In the genomic region with DNA sequence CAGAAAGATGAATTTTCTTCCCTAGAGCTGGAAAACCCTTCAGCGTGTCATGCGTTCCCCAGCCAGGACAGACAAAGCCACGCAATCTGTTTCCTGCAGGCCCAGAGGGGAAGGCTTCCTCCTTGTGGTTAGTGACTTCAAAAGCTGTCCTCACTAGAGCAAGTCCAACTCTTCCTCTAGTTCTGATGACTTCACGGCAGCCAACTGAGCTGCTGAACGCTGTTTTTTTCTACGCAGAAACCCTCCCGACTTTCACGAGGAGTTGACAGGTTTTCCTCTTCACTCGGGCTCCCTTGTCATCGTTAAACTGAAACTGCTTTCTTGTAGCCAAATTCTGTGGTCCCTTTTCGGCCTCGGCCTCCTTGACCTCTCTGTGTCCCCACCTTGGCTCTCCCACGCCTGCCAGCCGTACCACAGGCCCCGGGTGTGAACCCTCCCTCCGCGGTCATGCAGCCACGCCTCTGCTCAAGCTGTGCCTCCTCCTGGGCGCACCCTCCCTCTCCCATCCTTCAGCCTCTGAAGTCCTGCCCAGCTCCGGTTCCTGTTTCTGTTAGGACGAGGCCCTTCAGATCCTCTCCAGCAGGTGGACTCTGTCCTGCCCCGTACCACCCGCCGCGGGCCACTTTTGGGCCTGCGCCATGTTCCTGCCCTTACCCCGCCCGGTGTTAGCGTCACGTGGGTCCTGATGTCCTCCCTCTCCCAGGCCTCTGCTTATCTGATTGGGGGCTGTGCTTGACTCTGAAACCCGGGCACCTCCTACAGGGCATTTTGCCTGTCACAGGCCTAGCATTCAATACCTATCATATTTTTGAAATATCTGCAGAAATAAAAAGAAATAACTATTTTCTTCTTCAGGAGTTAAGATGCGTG, we compare ENCODE assay signal across 1 cellular context.
TF ChIP-seq lines count a peak whose summit lies in the region.

No MANE protein-coding gene starts in this region.

TF ChIP-seq in K562, 482 proteins besides CTCF, POLR2A, EP300 and RAD21 (continued from another document and continues in another):
- TF ChIP-seq, protein P1, sequence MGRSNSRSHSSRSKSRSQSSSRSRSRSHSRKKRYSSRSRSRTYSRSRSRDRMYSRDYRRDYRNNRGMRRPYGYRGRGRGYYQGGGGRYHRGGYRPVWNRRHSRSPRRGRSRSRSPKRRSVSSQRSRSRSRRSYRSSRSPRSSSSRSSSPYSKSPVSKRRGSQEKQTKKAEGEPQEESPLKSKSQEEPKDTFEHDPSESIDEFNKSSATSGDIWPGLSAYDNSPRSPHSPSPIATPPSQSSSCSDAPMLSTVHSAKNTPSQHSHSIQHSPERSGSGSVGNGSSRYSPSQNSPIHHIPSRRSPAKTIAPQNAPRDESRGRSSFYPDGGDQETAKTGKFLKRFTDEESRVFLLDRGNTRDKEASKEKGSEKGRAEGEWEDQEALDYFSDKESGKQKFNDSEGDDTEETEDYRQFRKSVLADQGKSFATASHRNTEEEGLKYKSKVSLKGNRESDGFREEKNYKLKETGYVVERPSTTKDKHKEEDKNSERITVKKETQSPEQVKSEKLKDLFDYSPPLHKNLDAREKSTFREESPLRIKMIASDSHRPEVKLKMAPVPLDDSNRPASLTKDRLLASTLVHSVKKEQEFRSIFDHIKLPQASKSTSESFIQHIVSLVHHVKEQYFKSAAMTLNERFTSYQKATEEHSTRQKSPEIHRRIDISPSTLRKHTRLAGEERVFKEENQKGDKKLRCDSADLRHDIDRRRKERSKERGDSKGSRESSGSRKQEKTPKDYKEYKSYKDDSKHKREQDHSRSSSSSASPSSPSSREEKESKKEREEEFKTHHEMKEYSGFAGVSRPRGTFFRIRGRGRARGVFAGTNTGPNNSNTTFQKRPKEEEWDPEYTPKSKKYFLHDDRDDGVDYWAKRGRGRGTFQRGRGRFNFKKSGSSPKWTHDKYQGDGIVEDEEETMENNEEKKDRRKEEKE (IDR thresholded peaks at IDR 0.05; ENCODE audit: borderline replicate concordance in 1 of 2, control insufficient read depth in 1 of 2, low read depth in 2 of 2, low read length in 1 of 2), result peak in 1 of 2 experiments; percentile 19; a peak in 1 of 4 replicates
- TF ChIP-seq TRIM25 (IDR thresholded peaks at IDR 0.05; ENCODE audit: borderline replicate concordance) (no peak), SMARCB1 (IDR thresholded peaks at IDR 0.05; ENCODE audit: insufficient read length, low read depth) (no peak), ZNF778 (CRISPR knock-in tag; IDR thresholded peaks at IDR 0.05) (no peak), ZC3H11A (IDR thresholded peaks at IDR 0.05; ENCODE audit: low read depth, low read length) (0 out of 2 replicates have a peak, but pooled peaks have one; percentile 52), MCM2 (IDR thresholded peaks at IDR 0.05; ENCODE audit: low read depth) (no peak), PHF8 (IDR thresholded peaks at IDR 0.05; ENCODE audit: borderline replicate concordance, low read length) (peak; percentile 48; the same call in 1 of the 2 replicates), NR4A1 (CRISPR knock-in tag; IDR thresholded peaks at IDR 0.05) (no peak), NR4A1 (tag; IDR thresholded peaks at IDR 0.05) (peak; percentile 74), CHD4 (IDR thresholded peaks at IDR 0.05; ENCODE audit: insufficient read depth, insufficient replicate concordance, low read depth, low read length, poor library complexity, severe bottlenecking) (no peak), SMARCA5 (IDR thresholded peaks at IDR 0.05) (peak; percentile 81; the same call in 1 of the 2 replicates), ZNF592 (IDR thresholded peaks at IDR 0.05) (peak; percentile 82), ZBTB12 (CRISPR knock-in tag; IDR thresholded peaks at IDR 0.05) (peak; percentile 26; the same call in 1 of the 2 replicates), IRF2 (CRISPR knock-in tag; IDR thresholded peaks at IDR 0.05) (no peak), FOXO4 (CRISPR knock-in tag; IDR thresholded peaks at IDR 0.05) (no peak), HMBOX1 (IDR thresholded peaks at IDR 0.05) (peak; percentile 83), KLF10 (CRISPR knock-in tag; IDR thresholded peaks at IDR 0.05) (no peak), CTBP1 (IDR thresholded peaks at IDR 0.05; ENCODE audit: borderline replicate concordance) (peak; percentile 99), HSF4 (CRISPR knock-in tag; IDR thresholded peaks at IDR 0.05; ENCODE audit: borderline replicate concordance) (no peak), CCAR2 (IDR thresholded peaks at IDR 0.05; ENCODE audit: low read depth, low read length) (0 out of 2 replicates have a peak, but pooled peaks have one; percentile 55), FIP1L1 (IDR thresholded peaks at IDR 0.05; ENCODE audit: low read depth, low read length, poor library complexity, severe bottlenecking) (no peak), RFX5 (IDR thresholded peaks at IDR 0.05; ENCODE audit: low read depth, low read length) (peak; percentile 11; the same call in 1 of the 2 replicates), ZBTB26 (CRISPR knock-in tag; IDR thresholded peaks at IDR 0.05) (peak; percentile 2; the same call in 1 of the 2 replicates), ZNF668 (CRISPR knock-in tag; IDR thresholded peaks at IDR 0.05) (no peak), TCF3 (CRISPR knock-in tag; IDR thresholded peaks at IDR 0.05) (peak; percentile 80), BRF1 (IDR thresholded peaks at IDR 0.05; ENCODE audit: borderline replicate concordance, extremely low read depth, insufficient read length) (no peak), NONO (IDR thresholded peaks at IDR 0.05; ENCODE audit: low read depth in 2 of 2, low read length in 1 of 2) (no peak), NCOR1 (IDR thresholded peaks at IDR 0.05) (peak; percentile 56), EGR1 (conservative IDR thresholded peaks at IDR 0.05) (peak; percentile 78), TCFL5 (CRISPR knock-in tag; conservative IDR thresholded peaks at IDR 0.05) (no peak), ZNF589 (CRISPR knock-in tag; IDR thresholded peaks at IDR 0.05; ENCODE audit: low read depth) (peak; percentile 74; the same call in 1 of the 2 replicates), RUNX1 (IDR thresholded peaks at IDR 0.05; ENCODE audit: low read depth) (0 out of 2 replicates have a peak, but pooled peaks have one; percentile 43), BCOR (IDR thresholded peaks at IDR 0.05) (peak; percentile 89), JUNB (CRISPR knock-in tag; conservative IDR thresholded peaks at IDR 0.05) (no peak), BRD9 (IDR thresholded peaks at IDR 0.05; ENCODE audit: low read depth, partially characterized antibody) (peak; percentile 54), HMG20A (CRISPR knock-in tag; conservative IDR thresholded peaks at IDR 0.05) (no peak), CHD2 (IDR thresholded peaks at IDR 0.05; ENCODE audit: low read depth, low read length) (peak; percentile 52), MLX (CRISPR knock-in tag; conservative IDR thresholded peaks at IDR 0.05) (no peak)
- TF ChIP-seq, protein P2, sequence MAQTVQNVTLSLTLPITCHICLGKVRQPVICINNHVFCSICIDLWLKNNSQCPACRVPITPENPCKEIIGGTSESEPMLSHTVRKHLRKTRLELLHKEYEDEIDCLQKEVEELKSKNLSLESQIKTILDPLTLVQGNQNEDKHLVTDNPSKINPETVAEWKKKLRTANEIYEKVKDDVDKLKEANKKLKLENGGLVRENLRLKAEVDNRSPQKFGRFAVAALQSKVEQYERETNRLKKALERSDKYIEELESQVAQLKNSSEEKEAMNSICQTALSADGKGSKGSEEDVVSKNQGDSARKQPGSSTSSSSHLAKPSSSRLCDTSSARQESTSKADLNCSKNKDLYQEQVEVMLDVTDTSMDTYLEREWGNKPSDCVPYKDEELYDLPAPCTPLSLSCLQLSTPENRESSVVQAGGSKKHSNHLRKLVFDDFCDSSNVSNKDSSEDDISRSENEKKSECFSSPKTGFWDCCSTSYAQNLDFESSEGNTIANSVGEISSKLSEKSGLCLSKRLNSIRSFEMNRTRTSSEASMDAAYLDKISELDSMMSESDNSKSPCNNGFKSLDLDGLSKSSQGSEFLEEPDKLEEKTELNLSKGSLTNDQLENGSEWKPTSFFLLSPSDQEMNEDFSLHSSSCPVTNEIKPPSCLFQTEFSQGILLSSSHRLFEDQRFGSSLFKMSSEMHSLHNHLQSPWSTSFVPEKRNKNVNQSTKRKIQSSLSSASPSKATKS (CRISPR knock-in tag; IDR thresholded peaks at IDR 0.05), result no peak
- TF ChIP-seq, protein P3, sequence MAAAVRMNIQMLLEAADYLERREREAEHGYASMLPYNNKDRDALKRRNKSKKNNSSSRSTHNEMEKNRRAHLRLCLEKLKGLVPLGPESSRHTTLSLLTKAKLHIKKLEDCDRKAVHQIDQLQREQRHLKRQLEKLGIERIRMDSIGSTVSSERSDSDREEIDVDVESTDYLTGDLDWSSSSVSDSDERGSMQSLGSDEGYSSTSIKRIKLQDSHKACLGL (CRISPR knock-in tag; IDR thresholded peaks at IDR 0.05; ENCODE audit: borderline replicate concordance, poor library complexity, severe bottlenecking), result no peak
